Comparison of ENCODE assay signal across 20 cellular contexts in the genomic region with DNA sequence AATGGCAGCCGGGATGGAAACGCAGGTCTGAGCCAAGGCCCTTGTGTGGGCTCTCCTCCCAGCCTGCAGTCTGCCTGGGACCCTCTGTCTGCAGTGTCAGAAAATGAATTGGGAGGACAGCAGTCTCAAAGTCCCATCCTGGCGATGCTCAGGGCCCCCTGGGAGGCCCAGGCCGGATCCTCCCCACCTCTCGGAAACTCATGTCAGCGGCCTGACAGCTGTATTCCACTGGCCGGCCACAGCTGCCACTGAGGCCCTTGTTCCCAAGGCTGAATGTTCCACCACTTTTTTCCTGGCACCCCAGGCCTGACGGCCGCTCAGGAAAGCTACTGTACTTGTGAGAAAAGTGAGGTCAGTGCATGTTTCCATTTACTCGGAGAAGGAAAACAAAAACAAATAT.
DNase-seq lines count a peak whose midpoint lies in the region; ATAC-seq and TF ChIP-seq lines count a peak whose summit lies in the region.
"Had no signal": no experiment of that assay in that cellular context is flagged by ENCODE, and none has a peak within 500 bp of the region (broad histone marks: within the 10 kb centered on the region; RNA-seq: fewer than 3 reads in every experiment).

No MANE protein-coding gene starts in this region.

- H3K4me1 Mint-ChIP-seq in nephron progenitor cell, result peaks cover 45% of the 10 kb centered on the region
- H3K4me1 Mint-ChIP-seq: CD4-positive, CD25-positive, alpha-beta regulatory T cell had no signal

- H3K4me3 ChIP-seq in SJCRH30 (no peak overlapping the region), gastroesophageal sphincter (no peak overlapping the region)
- H3K4me3 ChIP-seq: GM12878 had no signal

- intact Hi-C loops in left cardiac atrium (cut with DNase I), result no loop called here

- TF ChIP-seq POLR2A in gastroesophageal sphincter (IDR thresholded peaks at IDR 0.05), result no peak

- H3K9me3 Mint-ChIP-seq in nephron progenitor cell, result peaks cover 8% of the 10 kb centered on the region

- TF ChIP-seq CTCF in nephron progenitor cell (IDR thresholded peaks at IDR 0.05) (no peak), gastroesophageal sphincter (IDR thresholded peaks at IDR 0.05) (no peak)

- DNase-seq in SJCRH30 (peak; percentile 60 to 70), dermis blood vessel endothelial cell (peak; percentile 10), left cardiac atrium (peak; percentile 56), nephron progenitor cell (no peak), C1 segment of cervical spinal cord (lab: John Stamatoyannopoulos, UW) (no peak)
- DNase-seq in activated CD4-positive, alpha-beta T cell treated with anti-CD3 and anti-CD28 coated beads, Interleukin-2, amount 50 U/mL, for 48 hours, result no peak
- DNase-seq: BE2C; Caco-2; CD4-positive, CD25-positive, alpha-beta regulatory T cell; DMS 273 treated with DMSO at 0.1 percent for 48 hours; DMS79 treated with DMSO at 0.1 percent for 48 hours; Kasumi-1; NCI-H1417 treated with DMSO at 0.1 percent for 48 hours; NCI-H187; NCI-H446 treated with DMSO at 0.1 percent for 48 hours; NCI-H526 treated with DMSO at 0.1 percent for 48 hours; SHP77 had no signal

- H3K27me3 ChIP-seq in SJCRH30 (no peaks in the 10 kb centered on the region; the same call in 1 of the 2 replicates), gastroesophageal sphincter (peaks cover 53% of the 10 kb centered on the region)

- TF ChIP-seq EP300 in gastroesophageal sphincter (IDR thresholded peaks at IDR 0.05), result no peak

- H3K36me3 ChIP-seq in SJCRH30, result no peaks in the 10 kb centered on the region
- H3K36me3 ChIP-seq in gastroesophageal sphincter, result no peaks in the 10 kb centered on the region
- H3K36me3 ChIP-seq: BE2C had no signal

- peaks cover 10% of the 10 kb centered on the region for H3K4me1 ChIP-seq in SJCRH30
- H3K4me1 ChIP-seq in gastroesophageal sphincter, result peaks cover 0 to 8% (median 4%) of the 10 kb centered on the region in 3 donors
- H3K4me1 ChIP-seq: BE2C, Caco-2 had no signal

- peak overlapping the region; percentile 8 for H3K27ac Mint-ChIP-seq in nephron progenitor cell
- H3K27ac Mint-ChIP-seq: CD4-positive, CD25-positive, alpha-beta regulatory T cell had no signal

- H3K9me3 ChIP-seq in SJCRH30 (replicated peaks), result no peaks in the 10 kb centered on the region
- no peaks in the 10 kb centered on the region for H3K9me3 ChIP-seq in gastroesophageal sphincter
- H3K9me3 ChIP-seq: BE2C, Caco-2 had no signal

- H3K4me3 Mint-ChIP-seq in nephron progenitor cell, result no peak overlapping the region
- H3K4me3 Mint-ChIP-seq: CD4-positive, CD25-positive, alpha-beta regulatory T cell had no signal

- H3K27me3 Mint-ChIP-seq in nephron progenitor cell (ENCODE audit: low read depth, poor library complexity), result peaks cover 5% of the 10 kb centered on the region

- no peaks in the 10 kb centered on the region for H3K36me3 Mint-ChIP-seq in nephron progenitor cell (ENCODE audit: low read depth)
- H3K36me3 Mint-ChIP-seq: CD4-positive, CD25-positive, alpha-beta regulatory T cell had no signal

- no peak for ATAC-seq in left cardiac atrium
- no peak for ATAC-seq in gastroesophageal sphincter
- no peak for ATAC-seq in GM18520 (IDR thresholded peaks at IDR 0.05; ENCODE audit: unreplicated experiment)
- ATAC-seq: GM12878 had no signal

- 27 to 90% methylated on average over 2 of the region's 10 CpGs for WGBS in gastroesophageal sphincter (ENCODE audit: low coverage in 1 of 2), 2 donors

- no peak overlapping the region for H3K27ac ChIP-seq in SJCRH30
- no peak overlapping the region for H3K27ac ChIP-seq in gastroesophageal sphincter

Comparison
In these comparisons a context has a peak if more than half of its experiments do, and no peak if none do; other contexts are left out.
1. DNase-seq: peak in SJCRH30 (2 of 2), dermis blood vessel endothelial cell (single experiment) and left cardiac atrium (single experiment); none in nephron progenitor cell (single experiment), activated CD4-positive, alpha-beta T cell treated with anti-CD3 and anti-CD28 coated beads, Interleukin-2, amount 50 U/mL, for 48 hours (0 of 2) and C1 segment of cervical spinal cord (0 of 14).